ENCODE assay signal across 9 cellular contexts in genomic region chr4:3387154-3387942, GRCh38. TPM values are rescaled to one million over a fixed set of nuclear protein-coding genes. Genes with fewer than 3 reads are reported as not detected.
DNase-seq lines count a peak whose midpoint lies in the region; ATAC-seq, FAIRE-seq and TF ChIP-seq lines count a peak whose summit lies in the region.
"Had no signal": no experiment of that assay in that cellular context is flagged by ENCODE, and none has a peak within 500 bp of the region (broad histone marks: within the 10 kb centered on the region; RNA-seq: fewer than 3 reads in every experiment).

No MANE protein-coding gene starts in this region.

- H3K4me1 ChIP-seq in astrocyte (ENCODE audit: insufficient read depth, low read length) (peaks cover 43% of the 10 kb centered on the region), osteoblast (ENCODE audit: insufficient read depth, low read length) (peaks cover 25% of the 10 kb centered on the region)

- no peaks in the 10 kb centered on the region for H3K27me3 Mint-ChIP-seq in astrocyte (ENCODE audit: low read depth, unreplicated experiment)
- H3K27me3 Mint-ChIP-seq: stimulated activated naive CD8-positive, alpha-beta T cell treated with anti-CD3 and anti-CD28 coated beads, Interleukin-15, Interleukin-2, amounts not matched to agents 100 ng/mL and 50 ng/mL, for 24 hours had no signal

- H3K27me3 ChIP-seq in astrocyte (ENCODE audit: insufficient read depth, low read length) (no peaks in the 10 kb centered on the region), osteoblast (ENCODE audit: insufficient read depth, low read length) (no peaks in the 10 kb centered on the region)

- peak overlapping the region; percentile 26 for H3K27ac Mint-ChIP-seq in astrocyte (ENCODE audit: unreplicated experiment)
- H3K27ac Mint-ChIP-seq: stimulated activated naive CD8-positive, alpha-beta T cell treated with anti-CD3 and anti-CD28 coated beads, Interleukin-15, Interleukin-2, amounts not matched to agents 100 ng/mL and 50 ng/mL, for 24 hours had no signal

- no peak overlapping the region for H3K4me3 Mint-ChIP-seq in astrocyte (ENCODE audit: unreplicated experiment)

- H3K36me3 ChIP-seq in astrocyte (ENCODE audit: insufficient read depth, low read length) (no peaks in the 10 kb centered on the region), osteoblast (ENCODE audit: insufficient read depth, low read length) (no peaks in the 10 kb centered on the region)

- H3K9me3 Mint-ChIP-seq in astrocyte (ENCODE audit: unreplicated experiment): peaks cover 2% of the 10 kb centered on the region
- H3K9me3 Mint-ChIP-seq: stimulated activated naive CD8-positive, alpha-beta T cell treated with anti-CD3 and anti-CD28 coated beads, Interleukin-15, Interleukin-2, amounts not matched to agents 100 ng/mL and 50 ng/mL, for 24 hours had no signal

- ATAC-seq in HG03135 (IDR thresholded peaks at IDR 0.05; ENCODE audit: unreplicated experiment): peak; percentile 53

- FAIRE-seq in astrocyte (lab: Jason Lieb, UNC): no peak

- peak; percentile 43 for TF ChIP-seq POLR2A in GM18951 (IDR thresholded peaks at IDR 0.05; ENCODE audit: extremely low read depth, insufficient read depth, insufficient read length)

- peak overlapping the region; percentile 92 for H3K4me2 ChIP-seq in astrocyte (ENCODE audit: low read length)
- H3K4me2 ChIP-seq in osteoblast (ENCODE audit: insufficient read depth, low read length): peak overlapping the region; percentile 93

- in situ Hi-C loops in GM18951 (cut with MboI; ENCODE audit: low sequenced_read_pairs, unreplicated experiment): no loop called here
- in situ Hi-C loops in G401 (cut with HindIII; ENCODE audit: low sequenced_read_pairs): no loop called here

- peak overlapping the region; percentile 94 for H3K27ac ChIP-seq in astrocyte (ENCODE audit: low read depth, low read length)
- peak overlapping the region; percentile 98 for H3K27ac ChIP-seq in osteoblast (ENCODE audit: low read depth, low read length)

- H3K9me3 ChIP-seq in astrocyte (ENCODE audit: insufficient read depth, low read depth, low read length): no peaks in the 10 kb centered on the region
- no peaks in the 10 kb centered on the region for H3K9me3 ChIP-seq in osteoblast (ENCODE audit: low read depth, low read length)

- H3K4me3 ChIP-seq in astrocyte (ENCODE audit: insufficient read depth, low read depth, low read length) (peak overlapping the region; percentile 32), osteoblast (ENCODE audit: insufficient read depth, low read length) (peak overlapping the region; percentile 71)

- peaks cover 43% of the 10 kb centered on the region for H3K4me1 Mint-ChIP-seq in astrocyte (ENCODE audit: low read depth, unreplicated experiment)

- H4K20me1 ChIP-seq in astrocyte (ENCODE audit: insufficient read depth, low read length): no peaks in the 10 kb centered on the region
- H4K20me1 ChIP-seq in osteoblast (ENCODE audit: insufficient read depth, low read length): no peaks in the 10 kb centered on the region

- peaks cover 14% of the 10 kb centered on the region for H3K79me2 ChIP-seq in astrocyte (ENCODE audit: insufficient read depth, low read length)
- H3K79me2 ChIP-seq in osteoblast (ENCODE audit: insufficient read depth, low read length): peaks cover 3% of the 10 kb centered on the region

- peaks cover 3% of the 10 kb centered on the region for H3K36me3 Mint-ChIP-seq in astrocyte (ENCODE audit: low read depth, unreplicated experiment)

- peak overlapping the region; percentile 86 for H3K9ac ChIP-seq in astrocyte (ENCODE audit: low read length)

- DNase-seq in astrocyte (ENCODE audit: low read depth) (no peak), osteoblast (ENCODE audit: insufficient read length, low spot score, missing footprints) (peak; percentile 47), G401 (ENCODE audit: low spot score) (no peak), SW480 (ENCODE audit: low spot score) (no peak), NCI-H524 treated with DMSO at 0.1 percent for 48 hours (lab: John Stamatoyannopoulos, UW) (no peak)
- DNase-seq in activated CD4-positive, alpha-beta T cell treated with anti-CD3 and anti-CD28 coated beads, Interleukin-2, amount 50 U/mL, for 48 hours: no peak

- H2AFZ ChIP-seq in astrocyte (ENCODE audit: low read depth, low read length) (peak overlapping the region; percentile 61), osteoblast (ENCODE audit: low read length) (peak overlapping the region; percentile 93)

- TF ChIP-seq CTCF in astrocyte (IDR thresholded peaks at IDR 0.05; ENCODE audit: insufficient read depth, low read depth, low read length) (no peak), osteoblast (IDR thresholded peaks at IDR 0.05; ENCODE audit: extremely low read depth, low read depth, low read length) (no peak)

RNA-seq across cellular contexts. Expression of gene HGFAC, which starts 54.4 kb away (rescaled TPM):
- 0.38 and 0.52 TPM in 2 replicates for total RNA-seq in astrocyte
- total RNA-seq in osteoblast: not detected in 2 replicates
- total RNA-seq in G401 (2014; rRNA removed; shearing (Covaris generic)): not detected in 2 replicates
